23 cellular contexts compared by ENCODE assay signal in genomic region chr7:140284062-140284461, GRCh38.
A peak's percentile ranks its signal among the peaks of the same experiment; 100 is the strongest.
DNase-seq lines count a peak whose midpoint lies in the region; ATAC-seq, FAIRE-seq and TF ChIP-seq lines count a peak whose summit lies in the region.
"Had no signal": no experiment of that assay in that cellular context is flagged by ENCODE, and none has a peak within 500 bp of the region (broad histone marks: within the 10 kb centered on the region; RNA-seq: fewer than 3 reads in every experiment).

No MANE protein-coding gene starts in this region.

- POLR2A ChIA-PET in HepG2 (lab: Yijun Ruan, JAX), result no interaction called here
- POLR2A ChIA-PET in activated CD4-positive, alpha-beta T cell treated with anti-CD3 and anti-CD28 coated beads, Interleukin-2, amount 10 ng/mL, durations not matched to agents 7 days and 5 days (lab: Charles Lee), result no interaction called here

- H3K9me3 Mint-ChIP-seq in stimulated activated naive B cell treated with anti-CD40 and anti-IgM and Interleukin-4, amounts not matched to agents 10 μg/mL and 1 μg/mL and 100 μg/mL, for 72 hours, result peaks cover 7 to 13% of the 10 kb centered on the region in 2 donors
- H3K9me3 Mint-ChIP-seq in activated CD4-positive, alpha-beta T cell treated with anti-CD3 and anti-CD28 coated beads, Interleukin-2, amount 10 ng/mL, durations not matched to agents 7 days and 5 days, result peaks cover 3% of the 10 kb centered on the region
- H3K9me3 Mint-ChIP-seq: CD8-positive, alpha-beta memory T cell had no signal

- H3K27me3 ChIP-seq in HepG2 (ENCODE audit: control insufficient read depth in 1 of 2, insufficient read depth in 2 of 2, low read length in 2 of 2) (peaks cover 0 to 7% of the 10 kb centered on the region in 2 experiments; a peak in 3 of 5 replicates), right lobe of liver (no peaks in the 10 kb centered on the region), heart right ventricle (peaks cover 0 to 3% (median 0%) of the 10 kb centered on the region in 7 donors)

- WGBS in HepG2 (ENCODE audit: low lambda C conversion rate), result 97% methylated on average over 1 of the region's 1 CpG
- WGBS in right lobe of liver (ENCODE audit: insufficient coverage, low coverage, low lambda C conversion rate, missing lambda C conversion rate), result 89% methylated on average over 1 of the region's 1 CpG
- 100% methylated on average over 1 of the region's 1 CpG for WGBS in heart right ventricle, 2 donors

- BruUV-seq in HepG2 (replicated peaks; lab: Mats Ljungman, UMichigan), result no TSS peak

- peaks cover 36% of the 10 kb centered on the region for H3K4me1 ChIP-seq in HepG2 (ENCODE audit: insufficient read depth, low read length)
- H3K4me1 ChIP-seq in right lobe of liver, result no peaks in the 10 kb centered on the region
- peaks cover 0 to 9% (median 0%) of the 10 kb centered on the region in 9 donors for H3K4me1 ChIP-seq in heart right ventricle

- H3K4me2 ChIP-seq in HepG2 (ENCODE audit: low read depth, low read length), result 0 out of 2 replicates have a peak overlapping the region, but pooled peaks have one; percentile 11

- in situ Hi-C loops in HepG2 (cut with HindIII; ENCODE audit: extremely low pct_ligation_motif_present, low pct_unique_long_range_greater_than_20kb), result no loop called here
- in situ Hi-C loops in astrocyte of the cerebellum (cut with HindIII; ENCODE audit: low sequenced_read_pairs), result loop anchor here (5.0 kb wide), 1 partner anchor 42 kb away; no protein-coding TSS in a partner anchor

- no peak for FAIRE-seq in HepG2 (lab: Jason Lieb, UNC)
- FAIRE-seq: G401.6, GM18507 had no signal

- ATAC-seq in HepG2, result peak; percentile 27; the same call in 2 of the 3 replicates
- no peak for ATAC-seq in right lobe of liver
- ATAC-seq in stimulated activated naive B cell treated with anti-CD40 and anti-IgM and Interleukin-4, amounts not matched to agents 10 μg/mL and 1 μg/mL and 100 μg/mL, for 72 hours (replicated peaks), result peak; percentile 39 to 43
- ATAC-seq in heart right ventricle, result no peak
- ATAC-seq: Panc1 had no signal

- no peak overlapping the region for H3K27ac Mint-ChIP-seq in stimulated activated naive B cell treated with anti-CD40 and anti-IgM and Interleukin-4, amounts not matched to agents 10 μg/mL and 1 μg/mL and 100 μg/mL, for 72 hours
- H3K27ac Mint-ChIP-seq in activated CD4-positive, alpha-beta T cell treated with anti-CD3 and anti-CD28 coated beads, Interleukin-2, amount 10 ng/mL, durations not matched to agents 7 days and 5 days, result no peak overlapping the region
- H3K27ac Mint-ChIP-seq: CD8-positive, alpha-beta memory T cell had no signal

- peaks cover 12 to 16% of the 10 kb centered on the region in 2 donors for H3K27me3 Mint-ChIP-seq in stimulated activated naive B cell treated with anti-CD40 and anti-IgM and Interleukin-4, amounts not matched to agents 10 μg/mL and 1 μg/mL and 100 μg/mL, for 72 hours
- H3K27me3 Mint-ChIP-seq in activated CD4-positive, alpha-beta T cell treated with anti-CD3 and anti-CD28 coated beads, Interleukin-2, amount 10 ng/mL, durations not matched to agents 7 days and 5 days, result no peaks in the 10 kb centered on the region

- no peaks in the 10 kb centered on the region for H3K36me3 ChIP-seq in HepG2 (replicated peaks in 1 of 2; ENCODE audit: control insufficient read depth in 1 of 2, insufficient read depth in 2 of 2, low read length in 2 of 2)
- no peaks in the 10 kb centered on the region for H3K36me3 ChIP-seq in right lobe of liver
- H3K36me3 ChIP-seq in heart right ventricle, result no peaks in the 10 kb centered on the region

- TF ChIP-seq CTCF in HepG2 (CRISPR knock-in tag; IDR thresholded peaks at IDR 0.05), result no peak
- no peak for TF ChIP-seq CTCF in right lobe of liver (IDR thresholded peaks at IDR 0.05)
- no peak for TF ChIP-seq CTCF in astrocyte of the cerebellum (IDR thresholded peaks at IDR 0.05; ENCODE audit: low read depth, low read length, missing control alignments)
- no peak for TF ChIP-seq CTCF in fibroblast of mammary gland (conservative IDR thresholded peaks at IDR 0.05; ENCODE audit: control insufficient read depth, insufficient read depth, low read depth, low read length)
- TF ChIP-seq CTCF in heart right ventricle (IDR thresholded peaks at IDR 0.05), result no peak

- H3K4me1 Mint-ChIP-seq in stimulated activated naive B cell treated with anti-CD40 and anti-IgM and Interleukin-4, amounts not matched to agents 10 μg/mL and 1 μg/mL and 100 μg/mL, for 72 hours, result peaks cover 9 to 16% of the 10 kb centered on the region in 2 donors
- H3K4me1 Mint-ChIP-seq in activated CD4-positive, alpha-beta T cell treated with anti-CD3 and anti-CD28 coated beads, Interleukin-2, amount 10 ng/mL, durations not matched to agents 7 days and 5 days, result no peaks in the 10 kb centered on the region
- H3K4me1 Mint-ChIP-seq: CD8-positive, alpha-beta memory T cell had no signal

- H3K79me2 ChIP-seq in HepG2 (ENCODE audit: insufficient read depth, low read length), result no peaks in the 10 kb centered on the region

- H2AFZ ChIP-seq in HepG2 (ENCODE audit: low read length), result no peak overlapping the region

- H3K36me3 Mint-ChIP-seq in stimulated activated naive B cell treated with anti-CD40 and anti-IgM and Interleukin-4, amounts not matched to agents 10 μg/mL and 1 μg/mL and 100 μg/mL, for 72 hours, result peaks cover 0 to 16% of the 10 kb centered on the region in 2 donors
- no peaks in the 10 kb centered on the region for H3K36me3 Mint-ChIP-seq in activated CD4-positive, alpha-beta T cell treated with anti-CD3 and anti-CD28 coated beads, Interleukin-2, amount 10 ng/mL, durations not matched to agents 7 days and 5 days (ENCODE audit: low read depth)

- H4K20me1 ChIP-seq in HepG2 (ENCODE audit: insufficient read depth, low read length), result no peaks in the 10 kb centered on the region

- H3K9me3 ChIP-seq in HepG2 (ENCODE audit: low read length) (no peaks in the 10 kb centered on the region), right lobe of liver (no peaks in the 10 kb centered on the region), heart right ventricle (no peaks in the 10 kb centered on the region)

- intact Hi-C loops in HepG2 (cut with micrococcal nuclease; ENCODE audit: unreplicated experiment), result no loop called here
- intact Hi-C loops in right lobe of liver (cut with DNase I), result no loop called here
- intact Hi-C loops in heart right ventricle (cut with DNase I), result no loop called here

- CTCF ChIA-PET in HepG2 (lab: Yijun Ruan, JAX; ENCODE audit: low intra/inter-chr PET ratio, low total read pairs), result no interaction called here
- CTCF ChIA-PET in activated CD4-positive, alpha-beta T cell treated with anti-CD3 and anti-CD28 coated beads, Interleukin-2, amount 10 ng/mL, durations not matched to agents 7 days and 5 days (lab: Charles Lee), result no interaction called here

- DNase-seq in HepG2 (ENCODE audit: low spot score), result no peak
- no peak for DNase-seq in right lobe of liver
- DNase-seq in astrocyte of the cerebellum (ENCODE audit: low read depth), result peak; percentile 91
- peak; percentile 2 for DNase-seq in fibroblast of mammary gland (ENCODE audit: low read depth)
- no peak for DNase-seq in stimulated activated naive B cell treated with anti-CD40 and anti-IgM and Interleukin-4, amounts not matched to agents 10 μg/mL and 1 μg/mL and 100 μg/mL, for 72 hours
- no peak for DNase-seq in activated CD4-positive, alpha-beta T cell treated with anti-CD3 and anti-CD28 coated beads, Interleukin-2, amount 10 ng/mL, durations not matched to agents 7 days and 5 days
- DNase-seq in heart right ventricle, result no peak
- no peak for DNase-seq in NCI-H1694 treated with DMSO at 0.1 percent for 48 hours (lab: John Stamatoyannopoulos, UW)
- DNase-seq: AML-193; C1 segment of cervical spinal cord; Calu3; CD8-positive, alpha-beta memory T cell; DMS153; NCI-H1092 treated with DMSO at 0.1 percent for 48 hours; NCI-H1436 treated with DMSO at 0.1 percent for 48 hours; NCI-H2029; NCI-H345; NCI-H524; NCI-H82 had no signal

- TF ChIP-seq RAD21 in HepG2 (CRISPR knock-in tag; IDR thresholded peaks at IDR 0.05), result no peak

- TF ChIP-seq POLR2A in HepG2 (IDR thresholded peaks at IDR 0.05; ENCODE audit: insufficient read depth in 1 of 2, low read depth in 2 of 2, low read length in 2 of 2) (no peak), right lobe of liver (IDR thresholded peaks at IDR 0.05) (no peak)

- H3K4me3 Mint-ChIP-seq in stimulated activated naive B cell treated with anti-CD40 and anti-IgM and Interleukin-4, amounts not matched to agents 10 μg/mL and 1 μg/mL and 100 μg/mL, for 72 hours, result no peak overlapping the region
- no peak overlapping the region for H3K4me3 Mint-ChIP-seq in activated CD4-positive, alpha-beta T cell treated with anti-CD3 and anti-CD28 coated beads, Interleukin-2, amount 10 ng/mL, durations not matched to agents 7 days and 5 days
- H3K4me3 Mint-ChIP-seq: CD8-positive, alpha-beta memory T cell had no signal

- no peak overlapping the region for H3K4me3 ChIP-seq in HepG2 (replicated peaks in 1 of 3; ENCODE audit: insufficient read depth in 1 of 3, low read depth in 2 of 3, low read length in 3 of 3)
- H3K4me3 ChIP-seq in right lobe of liver, result no peak overlapping the region
- H3K4me3 ChIP-seq in astrocyte of the cerebellum (ENCODE audit: low read depth, low read length), result no peak overlapping the region
- no peak overlapping the region for H3K4me3 ChIP-seq in fibroblast of mammary gland (ENCODE audit: control insufficient read depth, low read depth, low read length)
- H3K4me3 ChIP-seq in heart right ventricle, result no peak overlapping the region

- TF ChIP-seq EP300 in HepG2 (IDR thresholded peaks at IDR 0.05; ENCODE audit: low read depth in 2 of 2, low read length in 2 of 2) (no peak), HepG2 (CRISPR knock-in tag; IDR thresholded peaks at IDR 0.05; ENCODE audit: borderline replicate concordance) (no peak)

- H3K27ac ChIP-seq in HepG2 (ENCODE audit: extremely low read length, insufficient read depth, low read length), result no peak overlapping the region
- no peak overlapping the region for H3K27ac ChIP-seq in right lobe of liver
- H3K27ac ChIP-seq in heart right ventricle, result no peak overlapping the region
- H3K27ac ChIP-seq: 22Rv1 had no signal

- H3K9ac ChIP-seq in HepG2 (ENCODE audit: insufficient read depth, low read depth, low read length), result no peak overlapping the region

TF ChIP-seq in HepG2, 621 proteins besides CTCF, POLR2A, EP300 and RAD21 (continues in another document):
- peak; percentile 2; the same call in 1 of the 2 replicates for TF ChIP-seq ZNF644 (CRISPR knock-in tag; IDR thresholded peaks at IDR 0.05; ENCODE audit: low read depth)
- no peak for TF ChIP-seq RFXAP (CRISPR knock-in tag; IDR thresholded peaks at IDR 0.05; ENCODE audit: borderline replicate concordance)
- no peak for TF ChIP-seq TAF15 (IDR thresholded peaks at IDR 0.05; ENCODE audit: low read depth, low read length, poor library complexity, severe bottlenecking)

Comparison
In these comparisons a context has a peak if more than half of its experiments do, and no peak if none do; other contexts are left out.
1. ATAC-seq: peak in HepG2 (single experiment) and stimulated activated naive B cell treated with anti-CD40 and anti-IgM and Interleukin-4, amounts not matched to agents 10 μg/mL and 1 μg/mL and 100 μg/mL, for 72 hours (2 of 2); none in right lobe of liver (0 of 4) and heart right ventricle (0 of 8).
2. DNase-seq: peak in astrocyte of the cerebellum (single experiment) and fibroblast of mammary gland (single experiment); none in HepG2 (single experiment), right lobe of liver (0 of 3), stimulated activated naive B cell treated with anti-CD40 and anti-IgM and Interleukin-4, amounts not matched to agents 10 μg/mL and 1 μg/mL and 100 μg/mL, for 72 hours (single experiment), activated CD4-positive, alpha-beta T cell treated with anti-CD3 and anti-CD28 coated beads, Interleukin-2, amount 10 ng/mL, durations not matched to agents 7 days and 5 days (single experiment), heart right ventricle (0 of 2) and NCI-H1694 treated with DMSO at 0.1 percent for 48 hours (single experiment).